In the genomic region with DNA sequence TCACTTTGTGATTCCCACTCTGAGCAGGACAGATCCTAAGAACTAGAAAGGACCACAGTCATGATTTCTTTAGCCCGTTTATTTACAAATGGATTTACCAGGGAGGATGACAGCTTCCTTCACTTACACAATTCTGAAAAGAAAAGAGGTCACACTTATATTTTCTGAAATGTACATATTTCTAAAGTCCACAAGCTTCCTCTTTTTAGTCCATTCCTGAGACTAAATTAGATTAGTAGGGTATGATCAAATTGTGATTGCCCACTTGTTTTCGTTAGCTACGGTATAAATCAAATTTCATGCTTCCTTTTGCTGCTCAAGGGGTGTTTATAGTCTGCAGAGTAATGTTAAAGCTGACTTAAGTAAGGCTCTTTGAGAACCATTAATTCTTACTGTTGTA, we compare ENCODE assay signal across 25 cellular contexts. TPM values are rescaled to one million over a fixed set of nuclear protein-coding genes. Genes with fewer than 3 reads are reported as not detected.
DNase-seq lines count a peak whose midpoint lies in the region; ATAC-seq and TF ChIP-seq lines count a peak whose summit lies in the region.
"Had no signal": no experiment of that assay in that cellular context is flagged by ENCODE, and none has a peak within 500 bp of the region (broad histone marks: within the 10 kb centered on the region; RNA-seq: fewer than 3 reads in every experiment).

No MANE protein-coding gene starts in this region.

- intact Hi-C loops in OCI-LY7 (cut with micrococcal nuclease; ENCODE audit: unreplicated experiment), result no loop called here

- no peaks in the 10 kb centered on the region for H3K4me1 Mint-ChIP-seq in WTC11
- no peaks in the 10 kb centered on the region for H3K4me1 Mint-ChIP-seq in activated T-cell treated with anti-CD3 and anti-CD28 coated beads, Interleukin-2, amount 50 U/mL, for 72 hours (ENCODE audit: low read depth)
- H3K4me1 Mint-ChIP-seq: CD14-positive monocyte; CD8-positive, alpha-beta memory T cell had no signal

- CTCF ChIA-PET in OCI-LY7 (lab: Charles Lee; ENCODE audit: unreplicated experiment), result no interaction called here
- CTCF ChIA-PET in WTC11 (lab: Charles Lee), result no interaction called here

- peaks cover 7% of the 10 kb centered on the region; the same call in 1 of the 2 replicates for H3K27me3 Mint-ChIP-seq in WTC11 (ENCODE audit: low read depth)
- H3K27me3 Mint-ChIP-seq in activated T-cell treated with anti-CD3 and anti-CD28 coated beads, Interleukin-2, amount 50 U/mL, for 72 hours (ENCODE audit: low read depth), result no peaks in the 10 kb centered on the region
- H3K27me3 Mint-ChIP-seq: CD4-positive, alpha-beta T cell had no signal

- no peak for DNase-seq in OCI-LY7 (ENCODE audit: low spot score)
- DNase-seq in SJCRH30, result peak in 1 of 2 experiments; percentile 55
- DNase-seq in adipocyte (ENCODE audit: low read depth), result peak; percentile 75
- no peak for DNase-seq in WTC11 (ENCODE audit: low spot score)
- DNase-seq in activated T-cell treated with anti-CD3 and anti-CD28 coated beads, Interleukin-2, amount 50 U/mL, for 72 hours, result no peak
- no peak for DNase-seq in activated T-cell treated with anti-CD3 and anti-CD28 coated beads, Interleukin-2, amount 50 U/mL, for 48 hours
- DNase-seq: 8988T; ACHN; AML-193; BE2C; CD4-positive, alpha-beta T cell; CD8-positive, alpha-beta memory T cell; DMS 273 treated with DMSO at 0.1 percent for 48 hours; DMS79; EL; GDM1; GM23248; H7; HCEC 1CT had no signal

- H3K27me3 ChIP-seq in SJCRH30, result no peaks in the 10 kb centered on the region
- no peaks in the 10 kb centered on the region for H3K27me3 ChIP-seq in adipocyte (replicated peaks; ENCODE audit: control insufficient read depth, insufficient read depth, low read length)
- no peaks in the 10 kb centered on the region for H3K27me3 ChIP-seq in parathyroid adenoma (ENCODE audit: control insufficient read depth, insufficient read depth, low read length)
- H3K27me3 ChIP-seq: BE2C had no signal

- H3K9ac ChIP-seq in adipocyte (ENCODE audit: low read length) (no peak overlapping the region), parathyroid adenoma (no peak overlapping the region)
- H3K9ac ChIP-seq: BLaER1 treated with 17β-estradiol and CSF1 and Interleukin-3, amounts not matched to agents 10 nM and 100 nM; GM23248 had no signal

- no peaks in the 10 kb centered on the region for H3K4me1 ChIP-seq in OCI-LY7 (ENCODE audit: insufficient read depth, low read length, poor library complexity, severe bottlenecking)
- H3K4me1 ChIP-seq in SJCRH30, result peaks cover 29% of the 10 kb centered on the region
- no peaks in the 10 kb centered on the region for H3K4me1 ChIP-seq in adipocyte (ENCODE audit: control insufficient read depth, insufficient read depth, low read length)
- peaks cover 6% of the 10 kb centered on the region for H3K4me1 ChIP-seq in parathyroid adenoma
- H3K4me1 ChIP-seq: A549, BE2C had no signal

- H3K9me2 ChIP-seq in OCI-LY7 (ENCODE audit: insufficient read depth, low read length), result no peaks in the 10 kb centered on the region

- no peaks in the 10 kb centered on the region for H3K9me3 Mint-ChIP-seq in WTC11
- no peaks in the 10 kb centered on the region for H3K9me3 Mint-ChIP-seq in activated T-cell treated with anti-CD3 and anti-CD28 coated beads, Interleukin-2, amount 50 U/mL, for 72 hours
- H3K9me3 Mint-ChIP-seq: CD4-positive, alpha-beta T cell had no signal

- H3K36me3 Mint-ChIP-seq in WTC11, result no peaks in the 10 kb centered on the region
- H3K36me3 Mint-ChIP-seq in activated T-cell treated with anti-CD3 and anti-CD28 coated beads, Interleukin-2, amount 50 U/mL, for 72 hours (ENCODE audit: insufficient read depth in 2 of 2), result no peaks in the 10 kb centered on the region
- H3K36me3 Mint-ChIP-seq: CD14-positive monocyte; CD8-positive, alpha-beta memory T cell had no signal

- H3K36me3 ChIP-seq in OCI-LY7 (ENCODE audit: insufficient read depth, low read length) (no peaks in the 10 kb centered on the region), SJCRH30 (no peaks in the 10 kb centered on the region), adipocyte (ENCODE audit: control insufficient read depth, insufficient read depth, low read length, severe bottlenecking) (no peaks in the 10 kb centered on the region), parathyroid adenoma (ENCODE audit: control insufficient read depth, insufficient read depth, low read length) (no peaks in the 10 kb centered on the region)
- H3K36me3 ChIP-seq: BE2C; BLaER1 treated with 17β-estradiol and CSF1 and Interleukin-3, amounts not matched to agents 10 nM and 100 nM had no signal

- TF ChIP-seq CTCF in OCI-LY7 (conservative IDR thresholded peaks at IDR 0.05; ENCODE audit: low read length) (no peak), parathyroid adenoma (IDR thresholded peaks at IDR 0.05) (no peak), WTC11 (IDR thresholded peaks at IDR 0.05) (no peak)

- H3K27ac ChIP-seq in OCI-LY7 (ENCODE audit: low read depth, low read length, poor library complexity, severe bottlenecking), result no peak overlapping the region
- peak overlapping the region; percentile 65 for H3K27ac ChIP-seq in SJCRH30
- H3K27ac ChIP-seq in parathyroid adenoma, result peak overlapping the region; percentile 6
- H3K27ac ChIP-seq: A549; BLaER1 treated with 17β-estradiol and CSF1 and Interleukin-3, amounts not matched to agents 10 nM and 100 nM; GM23248 had no signal

- H3K79me2 ChIP-seq in OCI-LY7 (ENCODE audit: insufficient read depth, low read depth, low read length), result no peaks in the 10 kb centered on the region
- H3K79me2 ChIP-seq in parathyroid adenoma, result no peaks in the 10 kb centered on the region

- H3K4me3 ChIP-seq in OCI-LY7 (ENCODE audit: low read depth, low read length, poor library complexity, severe bottlenecking) (no peak overlapping the region), SJCRH30 (no peak overlapping the region), adipocyte (ENCODE audit: low read length) (no peak overlapping the region), parathyroid adenoma (ENCODE audit: low read depth, low read length) (no peak overlapping the region)
- H3K4me3 ChIP-seq: A549; BLaER1 treated with 17β-estradiol and CSF1 and Interleukin-3, amounts not matched to agents 10 nM and 100 nM; GM12878; GM23248 had no signal

- BruUV-seq in OCI-LY7 (replicated peaks; lab: Mats Ljungman, UMichigan), result no TSS peak

- ATAC-seq in WTC11, result no peak
- no peak for ATAC-seq in activated T-cell treated with anti-CD3 and anti-CD28 coated beads, Interleukin-2, amount 50 U/mL, for 72 hours (replicated peaks in 1 of 2)
- ATAC-seq: A549, GM12878 had no signal

- H3K4me2 ChIP-seq in OCI-LY7 (ENCODE audit: low read length) (no peak overlapping the region), parathyroid adenoma (ENCODE audit: low read length) (no peak overlapping the region)
- H3K4me2 ChIP-seq: A549; BLaER1 treated with 17β-estradiol and CSF1 and Interleukin-3, amounts not matched to agents 10 nM and 100 nM had no signal

- H3K27ac Mint-ChIP-seq in WTC11, result no peak overlapping the region
- H3K27ac Mint-ChIP-seq in activated T-cell treated with anti-CD3 and anti-CD28 coated beads, Interleukin-2, amount 50 U/mL, for 72 hours, result no peak overlapping the region
- H3K27ac Mint-ChIP-seq: CD14-positive monocyte; CD4-positive, alpha-beta T cell; CD8-positive, alpha-beta memory T cell had no signal

- POLR2A ChIA-PET in OCI-LY7 (lab: Charles Lee) (interaction anchor here (0.7 kb wide), 1 partner anchor 1458 kb away, joined by 3 read pairs; no protein-coding TSS in a partner anchor), WTC11 (lab: Charles Lee) (no interaction called here)

- no peaks in the 10 kb centered on the region for H4K20me1 ChIP-seq in OCI-LY7 (ENCODE audit: insufficient read depth, low read length)
- H4K20me1 ChIP-seq: BLaER1 treated with 17β-estradiol and CSF1 and Interleukin-3, amounts not matched to agents 10 nM and 100 nM had no signal

- peak overlapping the region; percentile 80; the same call in 1 of the 2 replicates for H2AFZ ChIP-seq in OCI-LY7 (ENCODE audit: low read length)
- H2AFZ ChIP-seq in parathyroid adenoma, result no peak overlapping the region
- H2AFZ ChIP-seq: GM23248 had no signal

- no peak overlapping the region for H3K4me3 Mint-ChIP-seq in WTC11
- H3K4me3 Mint-ChIP-seq in activated T-cell treated with anti-CD3 and anti-CD28 coated beads, Interleukin-2, amount 50 U/mL, for 72 hours, result no peak overlapping the region
- H3K4me3 Mint-ChIP-seq: CD14-positive monocyte; CD4-positive, alpha-beta T cell; CD8-positive, alpha-beta memory T cell had no signal

- H3K9me3 ChIP-seq in OCI-LY7 (ENCODE audit: low read length), result no peaks in the 10 kb centered on the region
- no peaks in the 10 kb centered on the region for H3K9me3 ChIP-seq in SJCRH30 (replicated peaks)
- no peaks in the 10 kb centered on the region for H3K9me3 ChIP-seq in adipocyte (ENCODE audit: control insufficient read depth, low read length)
- H3K9me3 ChIP-seq in parathyroid adenoma (ENCODE audit: control insufficient read depth, low read length), result no peaks in the 10 kb centered on the region
- H3K9me3 ChIP-seq: A549; BE2C; BLaER1 treated with 17β-estradiol and CSF1 and Interleukin-3, amounts not matched to agents 10 nM and 100 nM had no signal

TF ChIP-seq in WTC11, 78 proteins besides CTCF, POLR2A, EP300 and RAD21 (continues in another document):
- no peak for TF ChIP-seq SMAD3 (CRISPR knock-in tag; IDR thresholded peaks at IDR 0.05; ENCODE audit: borderline replicate concordance)
- TF ChIP-seq SP1 (CRISPR knock-in tag; conservative IDR thresholded peaks at IDR 0.05), result no peak
- no peak for TF ChIP-seq HMGA2 (CRISPR knock-in tag; IDR thresholded peaks at IDR 0.05)
- no peak for TF ChIP-seq GTF2I (CRISPR knock-in tag; conservative IDR thresholded peaks at IDR 0.05)
- TF ChIP-seq, protein P1, sequence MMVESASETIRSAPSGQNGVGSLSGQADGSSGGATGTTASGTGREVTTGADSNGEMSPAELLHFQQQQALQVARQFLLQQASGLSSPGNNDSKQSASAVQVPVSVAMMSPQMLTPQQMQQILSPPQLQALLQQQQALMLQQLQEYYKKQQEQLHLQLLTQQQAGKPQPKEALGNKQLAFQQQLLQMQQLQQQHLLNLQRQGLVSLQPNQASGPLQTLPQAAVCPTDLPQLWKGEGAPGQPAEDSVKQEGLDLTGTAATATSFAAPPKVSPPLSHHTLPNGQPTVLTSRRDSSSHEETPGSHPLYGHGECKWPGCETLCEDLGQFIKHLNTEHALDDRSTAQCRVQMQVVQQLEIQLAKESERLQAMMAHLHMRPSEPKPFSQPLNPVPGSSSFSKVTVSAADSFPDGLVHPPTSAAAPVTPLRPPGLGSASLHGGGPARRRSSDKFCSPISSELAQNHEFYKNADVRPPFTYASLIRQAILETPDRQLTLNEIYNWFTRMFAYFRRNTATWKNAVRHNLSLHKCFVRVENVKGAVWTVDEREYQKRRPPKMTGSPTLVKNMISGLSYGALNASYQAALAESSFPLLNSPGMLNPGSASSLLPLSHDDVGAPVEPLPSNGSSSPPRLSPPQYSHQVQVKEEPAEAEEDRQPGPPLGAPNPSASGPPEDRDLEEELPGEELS (CRISPR knock-in tag; IDR thresholded peaks at IDR 0.05), result no peak
- TF ChIP-seq TEAD4 (CRISPR knock-in tag; IDR thresholded peaks at IDR 0.05), result no peak
- no peak for TF ChIP-seq PRRX2 (CRISPR knock-in tag; IDR thresholded peaks at IDR 0.05)

RNA-seq across cellular contexts. Expression of gene AMELX, which starts 7.6 kb away (rescaled TPM):
- total RNA-seq in OCI-LY7 (2014; rRNA removed; shearing (Covaris generic)), result not detected in 2 replicates
- not detected in 2 replicates for total RNA-seq in OCI-LY7 (2022)
- not detected in 2 replicates for total RNA-seq in SJCRH30 (2014; rRNA removed; shearing (Covaris generic))
- total RNA-seq in WTC11 (2021), result not detected in 3 replicates
- not detected for total RNA-seq in activated T-cell treated with anti-CD3 and anti-CD28 coated beads, Interleukin-2, amount 50 U/mL, for 72 hours
- total RNA-seq: CD4-positive, alpha-beta T cell; CD8-positive, alpha-beta memory T cell; GM12878; GM23248; H1; H7 had no signal
